Comparison of ENCODE assay signal across 8 cellular contexts in genomic region chr13:48160879-48161278, GRCh38.
DNase-seq lines count a peak whose midpoint lies in the region; ATAC-seq and TF ChIP-seq lines count a peak whose summit lies in the region.

No MANE protein-coding gene starts in this region.

- peak; percentile 65 to 74 for ATAC-seq in gastrocnemius medialis
- ATAC-seq in CD8-positive, alpha-beta T cell, result no peak
- no peak for ATAC-seq in GM18505 (IDR thresholded peaks at IDR 0.05; ENCODE audit: unreplicated experiment)

- POLR2A ChIA-PET in RWPE1 (lab: Yijun Ruan, JAX; ENCODE audit: low non-redundant PET), result no interaction called here
- POLR2A ChIA-PET in CD8-positive, alpha-beta T cell (lab: Charles Lee), result interaction anchor here (0.6 kb wide), 1 partner anchor 341 kb away, joined by 4 read pairs; no protein-coding TSS in a partner anchor

- in situ Hi-C loops in gastrocnemius medialis (cut with MboI; ENCODE audit: low sequenced_read_pairs in 4 of 4), result no loop called here

- no peak overlapping the region for H3K4me3 ChIP-seq in gastrocnemius medialis
- H3K4me3 ChIP-seq in CD8-positive, alpha-beta T cell (ENCODE audit: low read depth, low read length), result no peak overlapping the region

- CTCF ChIA-PET in RWPE1 (lab: Yijun Ruan, JAX), result no interaction called here
- CTCF ChIA-PET in CD8-positive, alpha-beta T cell (lab: Charles Lee), result interaction anchor here (1.5 kb wide), 1 partner anchor 71 kb away, joined by 7 read pairs; the partner anchor contains the start of gene ITM2B

- no peaks in the 10 kb centered on the region for H3K9me3 ChIP-seq in gastrocnemius medialis
- H3K9me3 ChIP-seq in CD8-positive, alpha-beta T cell (ENCODE audit: low read length), result no peaks in the 10 kb centered on the region

- no peaks in the 10 kb centered on the region for H3K36me3 ChIP-seq in gastrocnemius medialis
- no peaks in the 10 kb centered on the region for H3K36me3 ChIP-seq in CD8-positive, alpha-beta T cell (ENCODE audit: insufficient read depth, low read length)

- no peak for TF ChIP-seq CTCF in RWPE1 (conservative IDR thresholded peaks at IDR 0.05; ENCODE audit: low read depth)
- no peak for TF ChIP-seq CTCF in gastrocnemius medialis (IDR thresholded peaks at IDR 0.05 in 4 of 5, conservative IDR thresholded peaks at IDR 0.05 in 1 of 5)
- no peak for TF ChIP-seq CTCF in CD8-positive, alpha-beta T cell (IDR thresholded peaks at IDR 0.05)

- H3K9me3 Mint-ChIP-seq in activated T-helper 2 cell treated with anti-CD3 and anti-CD28 coated beads, Interferon-gamma antibody, Interleukin-2, Interleukin-4, amounts not matched to agents 10 μg/mL and 5 μg/mL and 100 μg/mL, durations not matched to agents 14 hours and 24 hours and 36 hours, result no peaks in the 10 kb centered on the region
- no peaks in the 10 kb centered on the region for H3K9me3 Mint-ChIP-seq in CD8-positive, alpha-beta T cell

- peak; percentile 47 for DNase-seq in EL
- DNase-seq in RWPE1 (ENCODE audit: low spot score), result peak; percentile 35
- peak; percentile 61 for DNase-seq in fibroblast of peridontal ligament (ENCODE audit: extremely low read depth)
- DNase-seq in gastrocnemius medialis, result peak; percentile 15 to 59
- no peak for DNase-seq in activated T-helper 2 cell treated with anti-CD3 and anti-CD28 coated beads, Interferon-gamma antibody, Interleukin-2, Interleukin-4, amounts not matched to agents 10 μg/mL and 5 μg/mL and 100 μg/mL, durations not matched to agents 14 hours and 24 hours and 36 hours (ENCODE audit: low spot score)
- no peak for DNase-seq in CD8-positive, alpha-beta T cell
- DNase-seq in RKO (ENCODE audit: low spot score), result no peak

- H3K27ac Mint-ChIP-seq in activated T-helper 2 cell treated with anti-CD3 and anti-CD28 coated beads, Interferon-gamma antibody, Interleukin-2, Interleukin-4, amounts not matched to agents 10 μg/mL and 5 μg/mL and 100 μg/mL, durations not matched to agents 14 hours and 24 hours and 36 hours, result no peak overlapping the region
- H3K27ac Mint-ChIP-seq in CD8-positive, alpha-beta T cell, result no peak overlapping the region

- no peaks in the 10 kb centered on the region for H3K36me3 Mint-ChIP-seq in activated T-helper 2 cell treated with anti-CD3 and anti-CD28 coated beads, Interferon-gamma antibody, Interleukin-2, Interleukin-4, amounts not matched to agents 10 μg/mL and 5 μg/mL and 100 μg/mL, durations not matched to agents 14 hours and 24 hours and 36 hours (ENCODE audit: low read depth)
- no peaks in the 10 kb centered on the region for H3K36me3 Mint-ChIP-seq in CD8-positive, alpha-beta T cell

- peaks cover 35% of the 10 kb centered on the region for H3K4me1 Mint-ChIP-seq in activated T-helper 2 cell treated with anti-CD3 and anti-CD28 coated beads, Interferon-gamma antibody, Interleukin-2, Interleukin-4, amounts not matched to agents 10 μg/mL and 5 μg/mL and 100 μg/mL, durations not matched to agents 14 hours and 24 hours and 36 hours (ENCODE audit: low read depth)
- H3K4me1 Mint-ChIP-seq in CD8-positive, alpha-beta T cell (ENCODE audit: low read depth), result peaks cover 39% of the 10 kb centered on the region

- intact Hi-C loops in gastrocnemius medialis (cut with DNase I; ENCODE audit: low total_unique reads), result no loop called here
- intact Hi-C loops in activated T-helper 2 cell treated with anti-CD3 and anti-CD28 coated beads, Interferon-gamma antibody, Interleukin-2, Interleukin-4, amounts not matched to agents 10 μg/mL and 5 μg/mL and 100 μg/mL, durations not matched to agents 14 hours and 24 hours and 36 hours (cut with micrococcal nuclease), result no loop called here
- intact Hi-C loops in CD8-positive, alpha-beta T cell (cut with DNase I, micrococcal nuclease), result no loop called here

- TF ChIP-seq POLR2A in gastrocnemius medialis (IDR thresholded peaks at IDR 0.05) (no peak), GM18505 (IDR thresholded peaks at IDR 0.05; ENCODE audit: borderline replicate concordance, extremely low read depth, insufficient read depth, insufficient read length) (no peak)

- H3K27me3 ChIP-seq in gastrocnemius medialis, result no peaks in the 10 kb centered on the region
- H3K27me3 ChIP-seq in CD8-positive, alpha-beta T cell (ENCODE audit: insufficient read depth, low read length), result no peaks in the 10 kb centered on the region

- H3K27me3 Mint-ChIP-seq in activated T-helper 2 cell treated with anti-CD3 and anti-CD28 coated beads, Interferon-gamma antibody, Interleukin-2, Interleukin-4, amounts not matched to agents 10 μg/mL and 5 μg/mL and 100 μg/mL, durations not matched to agents 14 hours and 24 hours and 36 hours (ENCODE audit: low read depth), result peaks cover 9% of the 10 kb centered on the region
- H3K27me3 Mint-ChIP-seq in CD8-positive, alpha-beta T cell (ENCODE audit: low read depth), result no peaks in the 10 kb centered on the region

- no peak overlapping the region for H3K4me3 Mint-ChIP-seq in activated T-helper 2 cell treated with anti-CD3 and anti-CD28 coated beads, Interferon-gamma antibody, Interleukin-2, Interleukin-4, amounts not matched to agents 10 μg/mL and 5 μg/mL and 100 μg/mL, durations not matched to agents 14 hours and 24 hours and 36 hours (ENCODE audit: low read depth)
- H3K4me3 Mint-ChIP-seq in CD8-positive, alpha-beta T cell, result no peak overlapping the region

- H3K4me1 ChIP-seq in gastrocnemius medialis, result peaks cover 4 to 6% of the 10 kb centered on the region in 2 donors
- peaks cover 28% of the 10 kb centered on the region for H3K4me1 ChIP-seq in CD8-positive, alpha-beta T cell (ENCODE audit: insufficient read depth, low read length)

- H3K27ac ChIP-seq in RWPE1 (peak overlapping the region; percentile 75), gastrocnemius medialis (peak overlapping the region; percentile 63 to 73 (median 71))
- H3K27ac ChIP-seq in CD8-positive, alpha-beta T cell (ENCODE audit: low read depth, low read length), result no peak overlapping the region

Comparison
In these comparisons a context has a peak if more than half of its experiments do, and no peak if none do; other contexts are left out.
1. DNase-seq: peak in EL (single experiment), RWPE1 (single experiment), fibroblast of peridontal ligament (single experiment) and gastrocnemius medialis (2 of 2); none in activated T-helper 2 cell treated with anti-CD3 and anti-CD28 coated beads, Interferon-gamma antibody, Interleukin-2, Interleukin-4, amounts not matched to agents 10 μg/mL and 5 μg/mL and 100 μg/mL, durations not matched to agents 14 hours and 24 hours and 36 hours (single experiment), CD8-positive, alpha-beta T cell (0 of 7) and RKO (single experiment).
2. ATAC-seq: peak in gastrocnemius medialis (2 of 2); none in CD8-positive, alpha-beta T cell (single experiment) and GM18505 (single experiment).